In genomic region chr7:100516135-100516812, GRCh38 we compare ENCODE assay signal across 8 cellular contexts. TPM values are rescaled to one million over a fixed set of nuclear protein-coding genes. Genes with fewer than 3 reads are reported as not detected.
A peak's percentile ranks its signal among the peaks of the same experiment; 100 is the strongest.
DNase-seq lines count a peak whose midpoint lies in the region; ATAC-seq and TF ChIP-seq lines count a peak whose summit lies in the region.

No MANE protein-coding gene starts in this region.

- peak overlapping the region; percentile 71 to 94 (median 91) for H3K27ac Mint-ChIP-seq in CD4-positive, CD25-positive, alpha-beta regulatory T cell
- peak overlapping the region; percentile 47 for H3K27ac Mint-ChIP-seq in activated CD4-positive, alpha-beta T cell treated with anti-CD3 and anti-CD28 coated beads for 36 hours

- no peak overlapping the region for H3K4me2 ChIP-seq in fibroblast of lung (ENCODE audit: extremely low read depth, insufficient read depth, low read length)

- peak overlapping the region; percentile 56 for H3K4me3 ChIP-seq in CD4-positive, CD25-positive, alpha-beta regulatory T cell (ENCODE audit: low read depth, low read length)
- no peak overlapping the region for H3K4me3 ChIP-seq in fibroblast of lung (replicated peaks in 1 of 4; ENCODE audit: control extremely low read depth in 1 of 4, insufficient read depth in 1 of 4, low read depth in 3 of 4, low read length in 4 of 4)

- H2AFZ ChIP-seq in fibroblast of lung (ENCODE audit: low read length), result no peak overlapping the region

- peak in 2 of 3 donors; percentile 76 to 82 for DNase-seq in CD4-positive, CD25-positive, alpha-beta regulatory T cell
- DNase-seq in activated CD4-positive, alpha-beta T cell treated with anti-CD3 and anti-CD28 coated beads for 36 hours, result peak; percentile 27
- peak; percentile 95 to 97 for DNase-seq in fibroblast of lung (ENCODE audit: low read depth in 2 of 2)
- DNase-seq in stimulated activated CD8-positive, alpha-beta memory T cell treated with anti-CD3 and anti-CD28 coated beads, Interleukin-15, amount 100 ng/mL, for 48 hours (ENCODE audit: low read depth in 2 of 2), result peak; percentile 8 to 11
- DNase-seq in NCI-H510A treated with DMSO at 0.1 percent for 48 hours (lab: John Stamatoyannopoulos, UW), result no peak
- DNase-seq in NCI-H2227 (lab: John Stamatoyannopoulos, UW; ENCODE audit: unreplicated experiment), result no peak

- H3K4me1 Mint-ChIP-seq in CD4-positive, CD25-positive, alpha-beta regulatory T cell, result peaks cover 5 to 42% (median 26%) of the 10 kb centered on the region in 4 donors
- peaks cover 27% of the 10 kb centered on the region for H3K4me1 Mint-ChIP-seq in activated CD4-positive, alpha-beta T cell treated with anti-CD3 and anti-CD28 coated beads for 36 hours

- intact Hi-C loops in activated CD4-positive, alpha-beta T cell treated with anti-CD3 and anti-CD28 coated beads for 36 hours (cut with DNase I, micrococcal nuclease), result no loop called here

- H3K79me2 ChIP-seq in fibroblast of lung (ENCODE audit: control insufficient read depth, insufficient read depth, low read length), result no peaks in the 10 kb centered on the region

- H3K4me1 ChIP-seq in CD4-positive, CD25-positive, alpha-beta regulatory T cell (ENCODE audit: control insufficient read depth, insufficient read depth, low read length, poor library complexity, severe bottlenecking), result peaks cover 31% of the 10 kb centered on the region
- H3K4me1 ChIP-seq in fibroblast of lung (ENCODE audit: control insufficient read depth, extremely low read depth, insufficient read depth, low read length), result peaks cover 7% of the 10 kb centered on the region

- no peaks in the 10 kb centered on the region for H3K27me3 ChIP-seq in CD4-positive, CD25-positive, alpha-beta regulatory T cell (ENCODE audit: control insufficient read depth, insufficient read depth, low read length)
- peaks cover under 1% of the 10 kb centered on the region for H3K27me3 ChIP-seq in fibroblast of lung (ENCODE audit: control insufficient read depth, insufficient read depth, low read length)

- no peaks in the 10 kb centered on the region for H3K36me3 ChIP-seq in CD4-positive, CD25-positive, alpha-beta regulatory T cell (ENCODE audit: control insufficient read depth, insufficient read depth, low read length)
- H3K36me3 ChIP-seq in fibroblast of lung (ENCODE audit: control insufficient read depth, insufficient read depth, low read length), result no peaks in the 10 kb centered on the region

- ATAC-seq in CD4-positive, CD25-positive, alpha-beta regulatory T cell (ENCODE audit: low read depth in 2 of 2), result peak; percentile 86
- ATAC-seq in HG02798 (IDR thresholded peaks at IDR 0.05; ENCODE audit: poor library complexity, unreplicated experiment) (peak; percentile 80), HG02885 (IDR thresholded peaks at IDR 0.05; ENCODE audit: poor library complexity, unreplicated experiment) (no peak)
- ATAC-seq in activated CD4-positive, alpha-beta T cell treated with anti-CD3 and anti-CD28 coated beads for 36 hours, result peak; percentile 47

- H3K9me3 Mint-ChIP-seq in CD4-positive, CD25-positive, alpha-beta regulatory T cell, result peaks cover 0 to 2% (median 0%) of the 10 kb centered on the region in 7 donors
- no peaks in the 10 kb centered on the region for H3K9me3 Mint-ChIP-seq in activated CD4-positive, alpha-beta T cell treated with anti-CD3 and anti-CD28 coated beads for 36 hours (ENCODE audit: low read depth)

- H3K27me3 Mint-ChIP-seq in CD4-positive, CD25-positive, alpha-beta regulatory T cell, result no peaks in the 10 kb centered on the region
- no peaks in the 10 kb centered on the region for H3K27me3 Mint-ChIP-seq in activated CD4-positive, alpha-beta T cell treated with anti-CD3 and anti-CD28 coated beads for 36 hours

- TF ChIP-seq CTCF in fibroblast of lung (conservative IDR thresholded peaks at IDR 0.05 in 1 of 2, IDR thresholded peaks at IDR 0.05 in 1 of 2; ENCODE audit: low read depth in 1 of 2, low read length in 2 of 2), result no peak

- H4K20me1 ChIP-seq in fibroblast of lung (ENCODE audit: control insufficient read depth, extremely low read depth, insufficient read depth, low read length), result no peaks in the 10 kb centered on the region

- POLR2A ChIA-PET in activated CD4-positive, alpha-beta T cell treated with anti-CD3 and anti-CD28 coated beads for 36 hours (lab: Charles Lee), result no interaction called here

- CTCF ChIA-PET in activated CD4-positive, alpha-beta T cell treated with anti-CD3 and anti-CD28 coated beads for 36 hours (lab: Charles Lee), result interaction anchor here (0.7 to 1.2 kb wide), 5 partner anchors 23 to 87 kb away, joined by 3 to 5 read pairs (median 3); no protein-coding TSS in a partner anchor

- no peaks in the 10 kb centered on the region for H3K9me3 ChIP-seq in CD4-positive, CD25-positive, alpha-beta regulatory T cell (ENCODE audit: control insufficient read depth in 2 of 2, low read length in 2 of 2)
- H3K9me3 ChIP-seq in fibroblast of lung (ENCODE audit: control insufficient read depth, insufficient read depth, low read depth, low read length), result no peaks in the 10 kb centered on the region

- no peak overlapping the region for H3K9ac ChIP-seq in fibroblast of lung (ENCODE audit: insufficient read depth, low read length)

- no peaks in the 10 kb centered on the region for H3K36me3 Mint-ChIP-seq in CD4-positive, CD25-positive, alpha-beta regulatory T cell
- H3K36me3 Mint-ChIP-seq in activated CD4-positive, alpha-beta T cell treated with anti-CD3 and anti-CD28 coated beads for 36 hours (ENCODE audit: low read depth), result no peaks in the 10 kb centered on the region

- peak overlapping the region; percentile 1 to 72 (median 54) for H3K4me3 Mint-ChIP-seq in CD4-positive, CD25-positive, alpha-beta regulatory T cell
- H3K4me3 Mint-ChIP-seq in activated CD4-positive, alpha-beta T cell treated with anti-CD3 and anti-CD28 coated beads for 36 hours, result no peak overlapping the region

- H3K27ac ChIP-seq in CD4-positive, CD25-positive, alpha-beta regulatory T cell (ENCODE audit: insufficient read depth, low read length, poor library complexity, severe bottlenecking), result peak overlapping the region; percentile 39
- no peak overlapping the region for H3K27ac ChIP-seq in fibroblast of lung (ENCODE audit: insufficient read depth, low read length)

RNA-seq across cellular contexts. Expression of gene AGFG2, which starts 22.7 kb away (rescaled TPM):
- 40.8 TPM for total RNA-seq in CD4-positive, CD25-positive, alpha-beta regulatory T cell
- polyA plus RNA-seq in CD4-positive, CD25-positive, alpha-beta regulatory T cell, result 10 to 100 TPM; 11.7 to 21.6 (median 16.0) TPM
- total RNA-seq in activated CD4-positive, alpha-beta T cell treated with anti-CD3 and anti-CD28 coated beads for 36 hours, result 10 to 100 TPM; 49.3 to 49.4 TPM
- total RNA-seq in fibroblast of lung, result 2.6 and 3.1 TPM in 2 replicates
- polyA plus RNA-seq in fibroblast of lung, result 2.4 and 3.2 TPM in 2 replicates
- 5.8 and 8.8 TPM in 2 replicates for polyA plus RNA-seq in fibroblast of lung (2012)
- polyA minus RNA-seq in fibroblast of lung (ENCODE audit: low replicate concordance), result 8.1 and 12.4 TPM in 2 replicates

RNA-seq across cellular contexts. Expression of gene NYAP1, which starts 32.5 kb away (rescaled TPM):
- total RNA-seq in CD4-positive, CD25-positive, alpha-beta regulatory T cell, result 0.89 TPM
- polyA plus RNA-seq in CD4-positive, CD25-positive, alpha-beta regulatory T cell, result not detected
- total RNA-seq in activated CD4-positive, alpha-beta T cell treated with anti-CD3 and anti-CD28 coated beads for 36 hours, result under 1 TPM; 0.21 to 0.56 TPM
- total RNA-seq in fibroblast of lung, result 0.26 and 0.33 TPM in 2 replicates
- 0.09 and 0.18 TPM in 2 replicates for polyA plus RNA-seq in fibroblast of lung
- polyA plus RNA-seq in fibroblast of lung (2012), result 0.21 and 0.37 TPM in 2 replicates
- polyA minus RNA-seq in fibroblast of lung (ENCODE audit: low replicate concordance), result 0.11 TPM in 1 of 2 replicates, not detected in the other

RNA-seq across cellular contexts. Expression of gene TSC22D4, which starts 37.3 kb away (rescaled TPM):
- total RNA-seq in CD4-positive, CD25-positive, alpha-beta regulatory T cell, result 113 TPM
- polyA plus RNA-seq in CD4-positive, CD25-positive, alpha-beta regulatory T cell, result 10 to 100 TPM; 22.2 to 35.8 (median 33.4) TPM
- 10 to 100 TPM; 78.5 to 85.7 TPM for total RNA-seq in activated CD4-positive, alpha-beta T cell treated with anti-CD3 and anti-CD28 coated beads for 36 hours
- total RNA-seq in fibroblast of lung, result 15.2 and 21.1 TPM in 2 replicates
- 13.2 and 15.3 TPM in 2 replicates for polyA plus RNA-seq in fibroblast of lung
- 25.5 and 29.3 TPM in 2 replicates for polyA plus RNA-seq in fibroblast of lung (2012)
- polyA minus RNA-seq in fibroblast of lung (ENCODE audit: low replicate concordance), result 24.8 and 29.4 TPM in 2 replicates

RNA-seq across cellular contexts. Expression of gene SPACDR, which starts 52.2 kb away (rescaled TPM):
- total RNA-seq in CD4-positive, CD25-positive, alpha-beta regulatory T cell, result 3.7 TPM
- under 1 TPM in 2 of 4 donors, not detected in 2; 0.32 TPM for polyA plus RNA-seq in CD4-positive, CD25-positive, alpha-beta regulatory T cell
- 1 to 10 TPM; 3.5 to 4.2 TPM for total RNA-seq in activated CD4-positive, alpha-beta T cell treated with anti-CD3 and anti-CD28 coated beads for 36 hours
- under 0.01 and 0.50 TPM in 2 replicates for total RNA-seq in fibroblast of lung
- 0.25 and 0.60 TPM in 2 replicates for polyA plus RNA-seq in fibroblast of lung
- 0.79 and 0.85 TPM in 2 replicates for polyA plus RNA-seq in fibroblast of lung (2012)
- not detected in 2 replicates for polyA minus RNA-seq in fibroblast of lung (ENCODE audit: low replicate concordance)

RNA-seq across cellular contexts. Expression of gene SAP25, which starts 57.4 kb away (rescaled TPM):
- 47.4 TPM for total RNA-seq in CD4-positive, CD25-positive, alpha-beta regulatory T cell
- polyA plus RNA-seq in CD4-positive, CD25-positive, alpha-beta regulatory T cell, result under 1 TPM in 1 of 4 donors, not detected in 3; 0.47 TPM
- total RNA-seq in activated CD4-positive, alpha-beta T cell treated with anti-CD3 and anti-CD28 coated beads for 36 hours, result 10 to 100 TPM in 1 of 2 experiments, 1 to 10 TPM in 1; 9.9 to 13.1 TPM
- total RNA-seq in fibroblast of lung, result not detected in 2 replicates
- polyA plus RNA-seq in fibroblast of lung, result 0.22 TPM in 1 of 2 replicates, not detected in the other
- 0.21 TPM in 1 of 2 replicates, not detected in the other for polyA plus RNA-seq in fibroblast of lung (2012)
- not detected in 2 replicates for polyA minus RNA-seq in fibroblast of lung (ENCODE audit: low replicate concordance)

Comparison
In these comparisons a context has a peak if more than half of its experiments do, and no peak if none do; other contexts are left out.
1. DNase-seq: peak in CD4-positive, CD25-positive, alpha-beta regulatory T cell (2 of 3), activated CD4-positive, alpha-beta T cell treated with anti-CD3 and anti-CD28 coated beads for 36 hours (single experiment), fibroblast of lung (2 of 2) and stimulated activated CD8-positive, alpha-beta memory T cell treated with anti-CD3 and anti-CD28 coated beads, Interleukin-15, amount 100 ng/mL, for 48 hours (2 of 2); none in NCI-H510A treated with DMSO at 0.1 percent for 48 hours (single experiment) and NCI-H2227 (single experiment).
2. RNA of gene AGFG2, which starts 22.7 kb away (total RNA-seq): 49.3 to 49.4 TPM in activated CD4-positive, alpha-beta T cell treated with anti-CD3 and anti-CD28 coated beads for 36 hours and 40.8 TPM in CD4-positive, CD25-positive, alpha-beta regulatory T cell (single experiment); 2.6 to 3.1 TPM in fibroblast of lung; every median in the first group is over 10 times any median in the second.